23 cellular contexts compared by ENCODE assay signal in the genomic region with DNA sequence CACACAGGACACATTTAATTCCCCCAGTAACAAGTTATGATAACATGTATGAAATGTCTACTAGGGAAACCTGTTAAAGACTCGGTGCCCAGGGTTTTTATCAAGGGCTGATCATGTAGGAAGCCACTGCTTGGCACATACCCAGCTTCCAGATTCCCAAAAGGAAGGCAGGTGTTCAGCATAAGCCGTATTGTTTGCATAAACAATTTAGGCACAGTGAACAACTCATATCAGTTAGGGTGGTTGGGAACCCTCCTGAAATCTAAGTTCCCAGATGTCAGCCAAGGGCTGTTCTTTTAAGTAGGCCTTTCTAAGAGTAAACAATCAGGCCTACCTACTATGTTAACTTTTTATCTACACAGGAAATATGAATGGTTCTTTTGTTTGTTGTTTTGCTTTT.
DNase-seq lines count a peak whose midpoint lies in the region; ATAC-seq, FAIRE-seq and TF ChIP-seq lines count a peak whose summit lies in the region.
"Had no signal": no experiment of that assay in that cellular context is flagged by ENCODE, and none has a peak within 500 bp of the region (broad histone marks: within the 10 kb centered on the region; RNA-seq: fewer than 3 reads in every experiment).

No MANE protein-coding gene starts in this region.

- H3K27ac Mint-ChIP-seq in activated CD4-positive, alpha-beta T cell treated with anti-CD3 and anti-CD28 coated beads for 36 hours = peak overlapping the region; percentile 0
- H3K27ac Mint-ChIP-seq: activated B cell treated with CpG ODN at 0.5 μM for 24 hours; dendritic cell treated with granulocyte-macrophage colony-stimulating factor and Interleukin-4, amounts not matched to agents 40 ng/mL and 50 ng/mL, for 4 days had no signal

- no peak overlapping the region for H3K4me3 ChIP-seq in lower lobe of right lung
- no peak overlapping the region for H3K4me3 ChIP-seq in sigmoid colon
- H3K4me3 ChIP-seq: BLaER1 treated with 17β-estradiol and CSF1 and Interleukin-3, amounts not matched to agents 10 nM and 100 nM; heart left ventricle; left lung; Peyer's patch; psoas muscle had no signal

- no peak overlapping the region for H3K4me3 Mint-ChIP-seq in activated CD4-positive, alpha-beta T cell treated with anti-CD3 and anti-CD28 coated beads for 36 hours
- H3K4me3 Mint-ChIP-seq: activated B cell treated with CpG ODN at 0.5 μM for 24 hours; dendritic cell treated with granulocyte-macrophage colony-stimulating factor and Interleukin-4, amounts not matched to agents 40 ng/mL and 50 ng/mL, for 4 days had no signal

- H3K36me3 ChIP-seq in lower lobe of right lung (peaks cover 100% of the 10 kb centered on the region), sigmoid colon (peaks cover 43 to 96% (median 82%) of the 10 kb centered on the region in 4 donors)

- FAIRE-seq in urothelium cell line (lab: Jason Lieb, UNC) = no peak
- FAIRE-seq: bronchial epithelial cell had no signal

- in situ Hi-C loops in GM13977 (cut with MboI; ENCODE audit: low pct_unique_long_range_greater_than_20kb, low sequenced_read_pairs, unreplicated experiment) = no loop called here

- H3K27me3 ChIP-seq in lower lobe of right lung (ENCODE audit: low read depth) = no peaks in the 10 kb centered on the region
- no peaks in the 10 kb centered on the region for H3K27me3 ChIP-seq in sigmoid colon
- H3K27me3 ChIP-seq: BLaER1 treated with 17β-estradiol and CSF1 and Interleukin-3, amounts not matched to agents 10 nM and 100 nM; heart left ventricle; left lung; Peyer's patch had no signal

- no peak for ATAC-seq in activated CD4-positive, alpha-beta T cell treated with anti-CD3 and anti-CD28 coated beads for 36 hours
- peak in 1 of 2 donors; percentile 35 for ATAC-seq in lower lobe of right lung
- ATAC-seq: HCT116, left lung, psoas muscle had no signal

- H3K4me1 Mint-ChIP-seq in activated CD4-positive, alpha-beta T cell treated with anti-CD3 and anti-CD28 coated beads for 36 hours = peaks cover 1% of the 10 kb centered on the region
- H3K4me1 Mint-ChIP-seq: activated B cell treated with CpG ODN at 0.5 μM for 24 hours had no signal

- POLR2A ChIA-PET in activated CD4-positive, alpha-beta T cell treated with anti-CD3 and anti-CD28 coated beads for 36 hours (lab: Charles Lee) = no interaction called here

- H3K27me3 Mint-ChIP-seq in activated CD4-positive, alpha-beta T cell treated with anti-CD3 and anti-CD28 coated beads for 36 hours = no peaks in the 10 kb centered on the region
- H3K27me3 Mint-ChIP-seq: activated B cell treated with CpG ODN at 0.5 μM for 24 hours; dendritic cell treated with granulocyte-macrophage colony-stimulating factor and Interleukin-4, amounts not matched to agents 40 ng/mL and 50 ng/mL, for 4 days had no signal

- TF ChIP-seq CTCF in GM13977 (IDR thresholded peaks at IDR 0.05; ENCODE audit: extremely low read depth, insufficient read depth, missing control alignments) (no peak), lower lobe of right lung (IDR thresholded peaks at IDR 0.05) (no peak), sigmoid colon (IDR thresholded peaks at IDR 0.05) (no peak)

- WGBS in sigmoid colon, 2 donors = 12 to 63% methylated on average over 2 of the region's 2 CpGs

- CTCF ChIA-PET in activated CD4-positive, alpha-beta T cell treated with anti-CD3 and anti-CD28 coated beads for 36 hours (lab: Charles Lee) = interaction anchor here (0.6 kb wide), 1 partner anchor 201 kb away, joined by 3 read pairs; no protein-coding TSS in a partner anchor

- H3K27ac ChIP-seq in lower lobe of right lung (peak overlapping the region; percentile 0), sigmoid colon (no peak overlapping the region)
- H3K27ac ChIP-seq: BLaER1 treated with 17β-estradiol and CSF1 and Interleukin-3, amounts not matched to agents 10 nM and 100 nM; Peyer's patch; psoas muscle had no signal

- H3K4me1 ChIP-seq in lower lobe of right lung (peaks cover 19% of the 10 kb centered on the region), sigmoid colon (no peaks in the 10 kb centered on the region)
- H3K4me1 ChIP-seq: left lung, Peyer's patch, psoas muscle had no signal

- H3K9me3 ChIP-seq in lower lobe of right lung (no peaks in the 10 kb centered on the region), sigmoid colon (no peaks in the 10 kb centered on the region)
- H3K9me3 ChIP-seq: BLaER1 treated with 17β-estradiol and CSF1 and Interleukin-3, amounts not matched to agents 10 nM and 100 nM; heart left ventricle; left lung; Peyer's patch; psoas muscle had no signal

- TF ChIP-seq POLR2A in sigmoid colon (IDR thresholded peaks at IDR 0.05) = no peak

- H3K9me3 Mint-ChIP-seq in activated CD4-positive, alpha-beta T cell treated with anti-CD3 and anti-CD28 coated beads for 36 hours (ENCODE audit: low read depth) = no peaks in the 10 kb centered on the region
- H3K9me3 Mint-ChIP-seq: activated B cell treated with CpG ODN at 0.5 μM for 24 hours; dendritic cell treated with granulocyte-macrophage colony-stimulating factor and Interleukin-4, amounts not matched to agents 40 ng/mL and 50 ng/mL, for 4 days had no signal

- intact Hi-C loops in activated CD4-positive, alpha-beta T cell treated with anti-CD3 and anti-CD28 coated beads for 36 hours (cut with DNase I, micrococcal nuclease) = no loop called here
- intact Hi-C loops in lower lobe of right lung (cut with DNase I) (no loop called here), sigmoid colon (cut with DNase I) (no loop called here)

- DNase-seq in activated CD4-positive, alpha-beta T cell treated with anti-CD3 and anti-CD28 coated beads for 36 hours = no peak
- DNase-seq in activated CD4-positive, alpha-beta T cell treated with anti-CD3 and anti-CD28 coated beads for 1 hour = no peak
- peak; percentile 17 for DNase-seq in GM13977 (ENCODE audit: low spot score)
- peak; percentile 39 for DNase-seq in NCI-H2196 (lab: John Stamatoyannopoulos, UW; ENCODE audit: unreplicated experiment)
- no peak for DNase-seq in lower lobe of right lung
- no peak for DNase-seq in sigmoid colon
- DNase-seq in NCI-H2227 treated with DMSO at 0.1 percent for 48 hours (lab: John Stamatoyannopoulos, UW) = no peak
- no peak for DNase-seq in urothelium cell line (ENCODE audit: low spot score)
- DNase-seq: activated B cell treated with CpG ODN at 0.5 μM for 24 hours; heart left ventricle; Kasumi-1; left lung; NCI-H1048; NCI-H226; NK-92 treated with Interleukin-12 subunit alpha and Interleukin-12 subunit beta, amount 100 ng/mL, for 24 hours; Peyer's patch; psoas muscle; stimulated activated CD4-positive, alpha-beta T cell treated with anti-CD3 and anti-CD28 coated beads, Interleukin-4, amount 100 ng/mL, for 24 hours; T-helper 9 cell had no signal

- H3K36me3 Mint-ChIP-seq in activated CD4-positive, alpha-beta T cell treated with anti-CD3 and anti-CD28 coated beads for 36 hours (ENCODE audit: low read depth) = peaks cover 76% of the 10 kb centered on the region

- no peak for TF ChIP-seq EP300 in sigmoid colon (IDR thresholded peaks at IDR 0.05)

Comparison
In these comparisons a context has a peak if more than half of its experiments do, and no peak if none do; other contexts are left out.
1. DNase-seq: peak in GM13977 (single experiment) and NCI-H2196 (single experiment); none in activated CD4-positive, alpha-beta T cell treated with anti-CD3 and anti-CD28 coated beads for 36 hours (single experiment), activated CD4-positive, alpha-beta T cell treated with anti-CD3 and anti-CD28 coated beads for 1 hour (single experiment), lower lobe of right lung (single experiment), sigmoid colon (single experiment), NCI-H2227 treated with DMSO at 0.1 percent for 48 hours (single experiment) and urothelium cell line (single experiment).